Comparison of ENCODE assay signal across 19 cellular contexts in the genomic region with DNA sequence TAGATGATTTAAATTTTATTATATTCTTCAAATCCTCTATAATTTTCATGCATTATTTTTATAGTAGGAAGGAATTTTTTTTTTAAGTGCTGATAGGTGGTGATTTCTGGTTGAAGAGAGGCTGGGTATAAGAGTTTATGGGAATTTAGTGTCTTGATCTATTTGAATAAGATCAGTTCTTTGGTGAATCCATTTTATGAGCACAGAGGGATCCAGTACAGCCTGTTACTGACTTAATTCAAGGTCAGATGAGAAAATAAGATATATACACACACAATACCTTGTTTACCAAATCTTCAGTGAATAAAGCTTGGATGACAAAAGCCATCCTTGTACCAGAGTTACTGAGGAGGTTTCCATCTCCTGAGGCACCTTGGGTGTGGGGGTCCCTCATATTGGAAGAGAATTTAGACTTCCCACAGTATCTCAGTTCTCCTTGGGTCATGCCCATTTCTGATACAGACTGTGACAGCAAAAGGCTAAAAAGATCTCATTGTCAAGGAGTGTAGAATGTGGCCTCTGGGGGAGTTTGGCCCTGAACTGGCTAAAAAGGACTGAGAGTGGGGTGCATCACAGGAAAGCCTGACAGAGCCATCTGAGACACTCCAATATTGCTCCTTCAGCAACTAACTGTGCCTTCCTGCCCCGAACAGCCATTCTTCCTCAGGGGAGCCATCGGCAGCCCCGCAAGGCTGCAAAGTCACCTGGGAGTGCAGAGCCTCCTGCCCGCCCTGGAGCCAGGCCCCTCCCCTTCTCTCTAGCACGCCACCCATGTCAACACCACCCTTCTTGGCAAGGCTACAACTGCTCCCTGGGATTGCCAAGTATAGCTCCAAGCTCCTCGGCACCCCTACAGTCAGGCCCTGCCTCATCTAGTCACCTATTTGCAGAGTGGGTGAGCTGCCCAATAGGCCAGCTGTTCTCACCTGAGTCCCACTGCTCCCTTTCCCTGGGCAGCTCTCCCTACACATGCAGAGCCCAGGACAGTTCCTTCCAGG. TPM values are rescaled to one million over a fixed set of nuclear protein-coding genes. Genes with fewer than 3 reads are reported as not detected.
DNase-seq lines count a peak whose midpoint lies in the region; ATAC-seq and TF ChIP-seq lines count a peak whose summit lies in the region.
"Had no signal": no experiment of that assay in that cellular context is flagged by ENCODE, and none has a peak within 500 bp of the region (broad histone marks: within the 10 kb centered on the region; RNA-seq: fewer than 3 reads in every experiment).

No MANE protein-coding gene starts in this region.

- in situ Hi-C loops in transverse colon (cut with MboI; ENCODE audit: low pct_ligation_motif_present in 1 of 4, low pct_unique_long_range_greater_than_20kb in 1 of 4, low sequenced_read_pairs in 3 of 4), result no loop called here

- TF ChIP-seq CTCF in breast epithelium (IDR thresholded peaks at IDR 0.05) (no peak), lower lobe of right lung (IDR thresholded peaks at IDR 0.05) (no peak), transverse colon (IDR thresholded peaks at IDR 0.05) (no peak), smooth muscle cell (IDR thresholded peaks at IDR 0.05; ENCODE audit: borderline replicate concordance, insufficient read depth, poor library complexity, severe bottlenecking) (no peak)

- H3K4me3 Mint-ChIP-seq in activated CD8-positive, alpha-beta memory T cell treated with anti-CD3 and anti-CD28 coated beads, Interleukin-2, amount 10 ng/mL, durations not matched to agents 7 days and 5 days, result no peak overlapping the region
- H3K4me3 Mint-ChIP-seq: activated CD4-positive, alpha-beta memory T cell treated with anti-CD3 and anti-CD28 coated beads, Interleukin-2, amount 10 ng/mL, durations not matched to agents 7 days and 5 days; activated naive CD8-positive, alpha-beta T cell treated with anti-CD3 and anti-CD28 coated beads, Interleukin-2, amount 10 ng/mL, durations not matched to agents 7 days and 5 days; stimulated activated memory B cell treated with anti-CD40 and anti-IgM and Interleukin-4, amounts not matched to agents 10 μg/mL and 1 μg/mL and 100 μg/mL, for 72 hours had no signal

- H3K27me3 Mint-ChIP-seq in activated CD8-positive, alpha-beta memory T cell treated with anti-CD3 and anti-CD28 coated beads, Interleukin-2, amount 10 ng/mL, durations not matched to agents 7 days and 5 days, result no peaks in the 10 kb centered on the region
- H3K27me3 Mint-ChIP-seq: activated naive CD8-positive, alpha-beta T cell treated with anti-CD3 and anti-CD28 coated beads, Interleukin-2, amount 10 ng/mL, durations not matched to agents 7 days and 5 days; stimulated activated memory B cell treated with anti-CD40 and anti-IgM and Interleukin-4, amounts not matched to agents 10 μg/mL and 1 μg/mL and 100 μg/mL, for 72 hours had no signal

- CTCF ChIA-PET in activated CD8-positive, alpha-beta memory T cell treated with anti-CD3 and anti-CD28 coated beads, Interleukin-2, amount 10 ng/mL, durations not matched to agents 7 days and 5 days (lab: Charles Lee), result no interaction called here

- no peaks in the 10 kb centered on the region for H4K20me1 ChIP-seq in smooth muscle cell (ENCODE audit: low read depth)

- whole genome bisulfite sequencing in transverse colon (ENCODE audit: low coverage in 1 of 2), 2 donors, result 85% methylated on average over 6 of the region's 6 CpGs; no CpG with 5 or more reads in 1 of the 2 donors
- 100% methylated on average over 5 of the region's 6 CpGs for WGBS in smooth muscle cell (ENCODE audit: low lambda C conversion rate)

- H3K27ac ChIP-seq in breast epithelium, result peak overlapping the region; percentile 32 to 33
- H3K27ac ChIP-seq in lower lobe of right lung, result no peak overlapping the region
- H3K27ac ChIP-seq in transverse colon, result peak overlapping the region in 3 of 4 donors; percentile 11 to 81 (median 78)
- H3K27ac ChIP-seq in smooth muscle cell (ENCODE audit: low read depth), result no peak overlapping the region
- H3K27ac ChIP-seq: A549, ovary had no signal

- ATAC-seq in activated CD8-positive, alpha-beta memory T cell treated with anti-CD3 and anti-CD28 coated beads, Interleukin-2, amount 10 ng/mL, durations not matched to agents 7 days and 5 days, result no peak
- ATAC-seq in lower lobe of right lung (peak; percentile 57 to 64), GM21390 (IDR thresholded peaks at IDR 0.05; ENCODE audit: unreplicated experiment) (no peak)
- ATAC-seq: A549; stimulated activated memory B cell treated with anti-CD40 and anti-IgM and Interleukin-4, amounts not matched to agents 10 μg/mL and 1 μg/mL and 100 μg/mL, for 72 hours had no signal

- H3K36me3 Mint-ChIP-seq in activated CD8-positive, alpha-beta memory T cell treated with anti-CD3 and anti-CD28 coated beads, Interleukin-2, amount 10 ng/mL, durations not matched to agents 7 days and 5 days, result no peaks in the 10 kb centered on the region
- H3K36me3 Mint-ChIP-seq: activated naive CD8-positive, alpha-beta T cell treated with anti-CD3 and anti-CD28 coated beads, Interleukin-2, amount 10 ng/mL, durations not matched to agents 7 days and 5 days had no signal

- intact Hi-C loops in breast epithelium (cut with DNase I; ENCODE audit: low total_unique reads) (no loop called here), lower lobe of right lung (cut with DNase I) (no loop called here), transverse colon (cut with DNase I; ENCODE audit: low total_unique reads) (no loop called here)

- no peak overlapping the region for H2AFZ ChIP-seq in smooth muscle cell (ENCODE audit: low read depth)

- H3K4me3 ChIP-seq in breast epithelium, result no peak overlapping the region
- H3K4me3 ChIP-seq in lower lobe of right lung, result no peak overlapping the region
- no peak overlapping the region for H3K4me3 ChIP-seq in transverse colon
- H3K4me3 ChIP-seq in smooth muscle cell, result no peak overlapping the region
- H3K4me3 ChIP-seq: A549, ovary, upper lobe of left lung had no signal

- H3K9me3 Mint-ChIP-seq in activated CD8-positive, alpha-beta memory T cell treated with anti-CD3 and anti-CD28 coated beads, Interleukin-2, amount 10 ng/mL, durations not matched to agents 7 days and 5 days (ENCODE audit: low read depth), result no peaks in the 10 kb centered on the region
- H3K9me3 Mint-ChIP-seq: activated CD4-positive, alpha-beta memory T cell treated with anti-CD3 and anti-CD28 coated beads, Interleukin-2, amount 10 ng/mL, durations not matched to agents 7 days and 5 days; activated naive CD8-positive, alpha-beta T cell treated with anti-CD3 and anti-CD28 coated beads, Interleukin-2, amount 10 ng/mL, durations not matched to agents 7 days and 5 days; stimulated activated memory B cell treated with anti-CD40 and anti-IgM and Interleukin-4, amounts not matched to agents 10 μg/mL and 1 μg/mL and 100 μg/mL, for 72 hours had no signal

- no peak for TF ChIP-seq POLR2A in breast epithelium (IDR thresholded peaks at IDR 0.05)
- no peak for TF ChIP-seq POLR2A in transverse colon (IDR thresholded peaks at IDR 0.05)

- no peak overlapping the region for H3K9ac ChIP-seq in smooth muscle cell (ENCODE audit: low read depth)

- H3K4me2 ChIP-seq in smooth muscle cell, result no peak overlapping the region
- H3K4me2 ChIP-seq: A549 had no signal

- H3K27ac Mint-ChIP-seq in activated CD8-positive, alpha-beta memory T cell treated with anti-CD3 and anti-CD28 coated beads, Interleukin-2, amount 10 ng/mL, durations not matched to agents 7 days and 5 days, result no peak overlapping the region
- H3K27ac Mint-ChIP-seq: activated CD4-positive, alpha-beta memory T cell treated with anti-CD3 and anti-CD28 coated beads, Interleukin-2, amount 10 ng/mL, durations not matched to agents 7 days and 5 days; activated naive CD8-positive, alpha-beta T cell treated with anti-CD3 and anti-CD28 coated beads, Interleukin-2, amount 10 ng/mL, durations not matched to agents 7 days and 5 days; stimulated activated memory B cell treated with anti-CD40 and anti-IgM and Interleukin-4, amounts not matched to agents 10 μg/mL and 1 μg/mL and 100 μg/mL, for 72 hours had no signal

- no peaks in the 10 kb centered on the region for H3F3A ChIP-seq in smooth muscle cell (ENCODE audit: low read depth)

- H3K27me3 ChIP-seq in breast epithelium (no peaks in the 10 kb centered on the region), lower lobe of right lung (ENCODE audit: low read depth) (no peaks in the 10 kb centered on the region), transverse colon (no peaks in the 10 kb centered on the region), smooth muscle cell (ENCODE audit: low read depth) (no peaks in the 10 kb centered on the region)
- H3K27me3 ChIP-seq: ovary, upper lobe of left lung had no signal

- H3K9me3 ChIP-seq in breast epithelium, result no peaks in the 10 kb centered on the region
- no peaks in the 10 kb centered on the region for H3K9me3 ChIP-seq in lower lobe of right lung
- no peaks in the 10 kb centered on the region for H3K9me3 ChIP-seq in transverse colon
- H3K9me3 ChIP-seq in smooth muscle cell (replicated peaks; ENCODE audit: low read depth), result no peaks in the 10 kb centered on the region
- H3K9me3 ChIP-seq: A549, ovary, upper lobe of left lung had no signal

- no peaks in the 10 kb centered on the region for H3K4me1 Mint-ChIP-seq in activated CD8-positive, alpha-beta memory T cell treated with anti-CD3 and anti-CD28 coated beads, Interleukin-2, amount 10 ng/mL, durations not matched to agents 7 days and 5 days
- H3K4me1 Mint-ChIP-seq: activated CD4-positive, alpha-beta memory T cell treated with anti-CD3 and anti-CD28 coated beads, Interleukin-2, amount 10 ng/mL, durations not matched to agents 7 days and 5 days; activated naive CD8-positive, alpha-beta T cell treated with anti-CD3 and anti-CD28 coated beads, Interleukin-2, amount 10 ng/mL, durations not matched to agents 7 days and 5 days; stimulated activated memory B cell treated with anti-CD40 and anti-IgM and Interleukin-4, amounts not matched to agents 10 μg/mL and 1 μg/mL and 100 μg/mL, for 72 hours had no signal

- peak; percentile 43 for DNase-seq in activated CD8-positive, alpha-beta memory T cell treated with anti-CD3 and anti-CD28 coated beads for 24 hours
- DNase-seq in activated CD8-positive, alpha-beta memory T cell treated with anti-CD3 and anti-CD28 coated beads, Interleukin-2, amount 10 ng/mL, durations not matched to agents 7 days and 5 days, result no peak
- no peak for DNase-seq in breast epithelium (ENCODE audit: low spot score in 2 of 2)
- no peak for DNase-seq in lower lobe of right lung
- peak; percentile 47 for DNase-seq in transverse colon
- no peak for DNase-seq in GDM1 (lab: John Stamatoyannopoulos, UW)
- no peak for DNase-seq in smooth muscle cell (lab: John Stamatoyannopoulos, UW; ENCODE audit: unreplicated experiment)
- DNase-seq: activated CD4-positive, alpha-beta memory T cell treated with anti-CD3 and anti-CD28 coated beads, Interleukin-2, amount 10 ng/mL, durations not matched to agents 7 days and 5 days; activated naive CD8-positive, alpha-beta T cell treated with anti-CD3 and anti-CD28 coated beads, Interleukin-2, amount 10 ng/mL, durations not matched to agents 7 days and 5 days; C1 segment of cervical spinal cord; hypothalamus; kidney glomerular epithelial cell; NCI-H510A; stimulated activated CD4-positive, alpha-beta T cell treated with anti-CD3 and anti-CD28 coated beads, Interleukin-12 subunit alpha, Interleukin-12 subunit beta, amount 100 ng/mL, for 4 hours had no signal

- no peak for TF ChIP-seq EP300 in transverse colon (IDR thresholded peaks at IDR 0.05; ENCODE audit: low read depth)

- no peaks in the 10 kb centered on the region for H3K79me2 ChIP-seq in smooth muscle cell (ENCODE audit: low read depth)

- no peaks in the 10 kb centered on the region for H3K36me3 ChIP-seq in breast epithelium
- H3K36me3 ChIP-seq in lower lobe of right lung, result peaks cover 79% of the 10 kb centered on the region
- peaks cover 0 to 10% (median 0%) of the 10 kb centered on the region in 4 donors for H3K36me3 ChIP-seq in transverse colon
- H3K36me3 ChIP-seq in smooth muscle cell (ENCODE audit: low read depth), result no peaks in the 10 kb centered on the region
- H3K36me3 ChIP-seq: ovary had no signal

- H3K4me1 ChIP-seq in breast epithelium, result no peaks in the 10 kb centered on the region
- peaks cover 5% of the 10 kb centered on the region for H3K4me1 ChIP-seq in lower lobe of right lung
- peaks cover 0 to 10% (median 5%) of the 10 kb centered on the region in 4 donors for H3K4me1 ChIP-seq in transverse colon
- peaks cover 7% of the 10 kb centered on the region for H3K4me1 ChIP-seq in smooth muscle cell (ENCODE audit: low read depth)

RNA-seq across cellular contexts. Expression of gene HACD2, which starts 43.1 kb away (rescaled TPM):
- 10 to 100 TPM; 17.8 to 24.9 TPM for total RNA-seq in activated CD8-positive, alpha-beta memory T cell treated with anti-CD3 and anti-CD28 coated beads, Interleukin-2, amount 10 ng/mL, durations not matched to agents 7 days and 5 days
- total RNA-seq in breast epithelium (10 to 100 TPM; 29.5 to 61.0 (median 55.9) TPM), lower lobe of right lung (42.8 TPM), transverse colon (10 to 100 TPM; 11.9 to 70.5 (median 48.2) TPM), smooth muscle cell (25.7 and 28.3 TPM in 2 replicates)
- 9.5 and 12.3 TPM in 2 replicates for polyA plus RNA-seq in smooth muscle cell

Comparison
In these comparisons a context has a peak if more than half of its experiments do, and no peak if none do; other contexts are left out.
1. DNase-seq: peak in activated CD8-positive, alpha-beta memory T cell treated with anti-CD3 and anti-CD28 coated beads for 24 hours (single experiment) and transverse colon (single experiment); none in activated CD8-positive, alpha-beta memory T cell treated with anti-CD3 and anti-CD28 coated beads, Interleukin-2, amount 10 ng/mL, durations not matched to agents 7 days and 5 days (single experiment), breast epithelium (0 of 2), lower lobe of right lung (single experiment), GDM1 (single experiment) and smooth muscle cell (single experiment).
2. ATAC-seq: peak in lower lobe of right lung (2 of 2); none in activated CD8-positive, alpha-beta memory T cell treated with anti-CD3 and anti-CD28 coated beads, Interleukin-2, amount 10 ng/mL, durations not matched to agents 7 days and 5 days (single experiment) and GM21390 (single experiment).
3. H3K27ac ChIP-seq: peak in breast epithelium (2 of 2) and transverse colon (3 of 4); none in lower lobe of right lung (single experiment) and smooth muscle cell (single experiment).